In genomic region chr4:84269531-84269930, GRCh38 we compare ENCODE assay signal across 35 cellular contexts.
"Had no signal": no experiment of that assay in that cellular context is flagged by ENCODE, and none has a peak within 500 bp of the region (broad histone marks: within the 10 kb centered on the region; RNA-seq: fewer than 3 reads in every experiment).

No MANE protein-coding gene starts in this region.

- H3K9ac ChIP-seq: KMS-11 had no signal

- H3K27ac ChIP-seq: KMS-11 had no signal

- DNase-seq: Karpas-422, Kasumi-1, MG63, MM.1S, MV-4-11, NCI-H1048, NCI-H1092, NCI-H1092 treated with DMSO at 0.1 percent for 48 hours, NCI-H1105, NCI-H1105 treated with DMSO at 0.1 percent for 48 hours, NCI-H1417, NCI-H1417 treated with DMSO at 0.1 percent for 48 hours, NCI-H1436, NCI-H1436 treated with DMSO at 0.1 percent for 48 hours, NCI-H146, NCI-H1694, NCI-H1694 treated with DMSO at 0.1 percent for 48 hours, NCI-H187, NCI-H187 treated with DMSO at 0.1 percent for 48 hours, NCI-H1930, NCI-H2029, NCI-H2029 treated with DMSO at 0.1 percent for 48 hours, NCI-H2081, NCI-H2081 treated with DMSO at 0.1 percent for 48 hours, NCI-H2107, NCI-H2171, NCI-H2171 treated with DMSO at 0.1 percent for 48 hours, NCI-H2227 treated with DMSO at 0.1 percent for 48 hours, NCI-H226, NCI-H345, NCI-H446, NCI-H446 treated with DMSO at 0.1 percent for 48 hours, NCI-H510A, NCI-H510A treated with DMSO at 0.1 percent for 48 hours had no signal

- H3K36me3 ChIP-seq: MG63 had no signal

- H3K27me3 ChIP-seq: MG63 had no signal

- H3K9me3 ChIP-seq: MG63 had no signal

- H3K4me3 ChIP-seq: MG63 had no signal
